In genomic region chr10:3936422-3937040, GRCh38 we compare ENCODE assay signal across 13 cellular contexts.
DNase-seq lines count a peak whose midpoint lies in the region; ATAC-seq and TF ChIP-seq lines count a peak whose summit lies in the region.
"Had no signal": no experiment of that assay in that cellular context is flagged by ENCODE, and none has a peak within 500 bp of the region (broad histone marks: within the 10 kb centered on the region; RNA-seq: fewer than 3 reads in every experiment).

No MANE protein-coding gene starts in this region.

- no peak for TF ChIP-seq EP300 in upper lobe of left lung (IDR thresholded peaks at IDR 0.05)

- H3K9me3 ChIP-seq in heart left ventricle (no peaks in the 10 kb centered on the region), upper lobe of left lung (no peaks in the 10 kb centered on the region)
- H3K9me3 ChIP-seq: BE2C had no signal

- WGBS in heart left ventricle, 4 donors: 85 to 94% (median 91%) methylated on average over 6 to 7 of the region's 7 CpGs
- WGBS in upper lobe of left lung, 2 donors: 82 to 86% methylated on average over 7 of the region's 7 CpGs

- no peak overlapping the region for H3K27ac Mint-ChIP-seq in natural killer cell

- H3K4me3 ChIP-seq in heart left ventricle (no peak overlapping the region), coronary artery (no peak overlapping the region), upper lobe of left lung (no peak overlapping the region)
- H3K4me3 ChIP-seq: K562 had no signal

- peaks cover 13 to 25% of the 10 kb centered on the region in 2 donors for H3K4me1 Mint-ChIP-seq in natural killer cell

- no peak for TF ChIP-seq POLR2A in heart left ventricle (IDR thresholded peaks at IDR 0.05)
- no peak for TF ChIP-seq POLR2A in upper lobe of left lung (IDR thresholded peaks at IDR 0.05)

- no peak for DNase-seq in heart left ventricle
- no peak for DNase-seq in Right ventricle myocardium superior
- no peak for DNase-seq in coronary artery (ENCODE audit: low spot score)
- no peak for DNase-seq in natural killer cell
- DNase-seq in upper lobe of left lung: no peak
- DNase-seq in GM10266 (ENCODE audit: extremely low spot score): no peak
- DNase-seq in SHP77 treated with DMSO at 0.1 percent for 48 hours (lab: John Stamatoyannopoulos, UW): no peak
- DNase-seq in mesenteric fat pad (ENCODE audit: low spot score): no peak
- DNase-seq: activated T-cell treated with anti-CD3 and anti-CD28 coated beads, Interleukin-2, amount 50 U/mL, for 4 hours; BE2C; NCI-H2107 had no signal

- H3K27me3 ChIP-seq in heart left ventricle (no peaks in the 10 kb centered on the region), upper lobe of left lung (no peaks in the 10 kb centered on the region)
- H3K27me3 ChIP-seq: BE2C had no signal

- intact Hi-C loops in heart left ventricle (cut with DNase I) (no loop called here), Right ventricle myocardium superior (cut with DNase I) (loop anchor here (10.0 kb wide), 1 partner anchor 138 kb away; no protein-coding TSS in a partner anchor), natural killer cell (cut with micrococcal nuclease) (no loop called here)

- H3K4me1 ChIP-seq in heart left ventricle: peaks cover 0 to 36% (median 7%) of the 10 kb centered on the region in 12 donors
- peaks cover 0 to 16% (median 7%) of the 10 kb centered on the region in 4 donors for H3K4me1 ChIP-seq in upper lobe of left lung
- H3K4me1 ChIP-seq: BE2C had no signal

- H3K36me3 ChIP-seq in heart left ventricle (no peaks in the 10 kb centered on the region), upper lobe of left lung (no peaks in the 10 kb centered on the region)
- H3K36me3 ChIP-seq: BE2C had no signal

- H3K27ac ChIP-seq in heart left ventricle (peak overlapping the region in 7 of 12 donors; percentile 25 to 81 (median 67)), coronary artery (peak overlapping the region; percentile 88 to 89), upper lobe of left lung (peak overlapping the region in 3 of 4 donors; percentile 5 to 80 (median 45))

- H3K36me3 Mint-ChIP-seq in natural killer cell: no peaks in the 10 kb centered on the region
- H3K36me3 Mint-ChIP-seq: mesothelial cell of epicardium had no signal

- ATAC-seq in heart left ventricle (no peak), Right ventricle myocardium superior (ENCODE audit: poor library complexity) (no peak), natural killer cell (peak in 2 of 3 donors; percentile 37 to 68), upper lobe of left lung (ENCODE audit: low FRiP score in 2 of 2) (no peak)
- ATAC-seq: activated T-cell treated with anti-CD3 and anti-CD28 coated beads, Interleukin-2, amount 50 U/mL, for 4 hours; K562 had no signal

- TF ChIP-seq CTCF in heart left ventricle (IDR thresholded peaks at IDR 0.05) (no peak), coronary artery (IDR thresholded peaks at IDR 0.05) (no peak), natural killer cell (IDR thresholded peaks at IDR 0.05) (no peak), upper lobe of left lung (IDR thresholded peaks at IDR 0.05) (no peak), GM10266 (IDR thresholded peaks at IDR 0.05; ENCODE audit: control insufficient read depth, insufficient read depth, low read depth, missing control alignments) (no peak)

- no peak overlapping the region for H3K4me3 Mint-ChIP-seq in natural killer cell
- H3K4me3 Mint-ChIP-seq: mesothelial cell of epicardium had no signal

- H3K9me3 Mint-ChIP-seq in natural killer cell: no peaks in the 10 kb centered on the region
- H3K9me3 Mint-ChIP-seq: activated T-cell treated with anti-CD3 and anti-CD28 coated beads, Interleukin-2, amount 50 U/mL, for 4 hours had no signal

- H3K27me3 Mint-ChIP-seq in natural killer cell (ENCODE audit: low read depth in 2 of 2): no peaks in the 10 kb centered on the region

Comparison
In these comparisons a context has a peak if more than half of its experiments do, and no peak if none do; other contexts are left out.
1. ATAC-seq: peak in natural killer cell (2 of 3); none in heart left ventricle (0 of 4), Right ventricle myocardium superior (single experiment) and upper lobe of left lung (0 of 2).
2. Peak in every context shown above with its lines, with median percentiles within 50 percentile points of each other: H3K27ac ChIP-seq.